In genomic region chr17:66691644-66692500, GRCh38 we compare ENCODE assay signal across 1 cellular context.
TF ChIP-seq lines count a peak whose summit lies in the region.

No MANE protein-coding gene starts in this region.

TF ChIP-seq in GM23338, 12 proteins besides CTCF, POLR2A, EP300 and RAD21 (continued from another document):
- TF ChIP-seq EZH2phosphoT487 (IDR thresholded peaks at IDR 0.05; ENCODE audit: unreplicated experiment) (no peak), POLR2AphosphoS5 (IDR thresholded peaks at IDR 0.05; ENCODE audit: low read depth) (no peak), STAT1 (IDR thresholded peaks at IDR 0.05; ENCODE audit: unreplicated experiment) (no peak)
